Comparison of ENCODE assay signal across 18 cellular contexts in genomic region chr5:160466121-160466520, GRCh38. TPM values are rescaled to one million over a fixed set of nuclear protein-coding genes. Genes with fewer than 3 reads are reported as not detected.
DNase-seq lines count a peak whose midpoint lies in the region; ATAC-seq and TF ChIP-seq lines count a peak whose summit lies in the region.
"Had no signal": no experiment of that assay in that cellular context is flagged by ENCODE, and none has a peak within 500 bp of the region (broad histone marks: within the 10 kb centered on the region; RNA-seq: fewer than 3 reads in every experiment).

No MANE protein-coding gene starts in this region.

- H3K9me3 ChIP-seq in Loucy (ENCODE audit: insufficient read depth, low read depth, low read length) = no peaks in the 10 kb centered on the region
- H3K9me3 ChIP-seq: psoas muscle had no signal

- H3K27me3 Mint-ChIP-seq in Calu3 (ENCODE audit: unreplicated experiment) (no peaks in the 10 kb centered on the region), natural killer cell (ENCODE audit: low read depth in 2 of 2) (no peaks in the 10 kb centered on the region), HFFc6 (ENCODE audit: insufficient read depth) (no peaks in the 10 kb centered on the region; the same call in 1 of the 2 replicates)
- no peaks in the 10 kb centered on the region for H3K27me3 Mint-ChIP-seq in activated T-helper 2 cell treated with anti-CD3 and anti-CD28 coated beads, Interferon-gamma antibody, Interleukin-2, Interleukin-4, amounts not matched to agents 10 μg/mL and 5 μg/mL and 100 μg/mL, durations not matched to agents 14 hours and 24 hours and 36 hours (ENCODE audit: low read depth)
- H3K27me3 Mint-ChIP-seq: activated naive CD4-positive, alpha-beta T cell treated with anti-CD3 and anti-CD28 coated beads, Interleukin-2, amount 50 U/mL, for 24 hours; effector memory CD8-positive, alpha-beta T cell; stimulated activated naive B cell treated with anti-CD40 and anti-IgM and Interleukin-4, amounts not matched to agents 10 μg/mL and 1 μg/mL and 100 μg/mL, for 72 hours had no signal

- BruUV-seq in Calu3 (replicated peaks; lab: Mats Ljungman, UMichigan) = no TSS peak

- intact Hi-C loops in Calu3 (cut with micrococcal nuclease; ENCODE audit: unreplicated experiment) = loop anchor here (2.0 to 5.0 kb wide), 2 partner anchors 27 to 44 kb away; partner anchors contain the start of gene PTTG1
- intact Hi-C loops in activated T-helper 2 cell treated with anti-CD3 and anti-CD28 coated beads, Interferon-gamma antibody, Interleukin-2, Interleukin-4, amounts not matched to agents 10 μg/mL and 5 μg/mL and 100 μg/mL, durations not matched to agents 14 hours and 24 hours and 36 hours (cut with micrococcal nuclease) = no loop called here
- intact Hi-C loops in natural killer cell (cut with micrococcal nuclease) = no loop called here

- no peak overlapping the region for H2AFZ ChIP-seq in Loucy (ENCODE audit: low read length)

- peaks cover 3% of the 10 kb centered on the region; the same call in 1 of the 2 replicates for H3F3A ChIP-seq in Loucy (ENCODE audit: low read depth)

- peak overlapping the region; percentile 44 for H3K4me3 ChIP-seq in Loucy (ENCODE audit: low read length, poor library complexity, severe bottlenecking)
- H3K4me3 ChIP-seq: psoas muscle had no signal

- peak overlapping the region; percentile 76 for H3K9ac ChIP-seq in Loucy (ENCODE audit: low read depth, low read length, poor library complexity, severe bottlenecking)

- H3K9me3 Mint-ChIP-seq in Calu3 (ENCODE audit: low read depth, unreplicated experiment) (no peaks in the 10 kb centered on the region), natural killer cell (no peaks in the 10 kb centered on the region), HFFc6 (no peaks in the 10 kb centered on the region)
- H3K9me3 Mint-ChIP-seq in activated T-helper 2 cell treated with anti-CD3 and anti-CD28 coated beads, Interferon-gamma antibody, Interleukin-2, Interleukin-4, amounts not matched to agents 10 μg/mL and 5 μg/mL and 100 μg/mL, durations not matched to agents 14 hours and 24 hours and 36 hours = no peaks in the 10 kb centered on the region
- H3K9me3 Mint-ChIP-seq: activated naive CD4-positive, alpha-beta T cell treated with anti-CD3 and anti-CD28 coated beads, Interleukin-2, amount 50 U/mL, for 24 hours; CD8-positive, alpha-beta memory T cell; effector memory CD8-positive, alpha-beta T cell; stimulated activated naive B cell treated with anti-CD40 and anti-IgM and Interleukin-4, amounts not matched to agents 10 μg/mL and 1 μg/mL and 100 μg/mL, for 72 hours had no signal

- no peak for DNase-seq in Calu3
- no peak for DNase-seq in activated T-helper 2 cell treated with anti-CD3 and anti-CD28 coated beads, Interferon-gamma antibody, Interleukin-2, Interleukin-4, amounts not matched to agents 10 μg/mL and 5 μg/mL and 100 μg/mL, durations not matched to agents 14 hours and 24 hours and 36 hours (ENCODE audit: low spot score)
- DNase-seq in natural killer cell = no peak
- no peak for DNase-seq in HFFc6
- DNase-seq in NCI-H187 treated with DMSO at 0.1 percent for 48 hours (lab: John Stamatoyannopoulos, UW) = no peak
- DNase-seq: activated CD8-positive, alpha-beta memory T cell treated with anti-CD3 and anti-CD28 coated beads for 24 hours; CD8-positive, alpha-beta memory T cell; effector memory CD8-positive, alpha-beta T cell; NCI-H1092 treated with DMSO at 0.1 percent for 48 hours; NCI-H2029; psoas muscle; stimulated activated CD4-positive, alpha-beta T cell treated with anti-CD3 and anti-CD28 coated beads, Interleukin-1b, Interleukin-23, amount 100 ng/mL, for 48 hours; stimulated activated naive B cell treated with anti-CD40 and anti-IgM and Interleukin-4, amounts not matched to agents 10 μg/mL and 1 μg/mL and 100 μg/mL, for 72 hours had no signal

- H3K36me3 ChIP-seq in Loucy (ENCODE audit: insufficient read depth, low read length) = no peaks in the 10 kb centered on the region

- TF ChIP-seq CTCF in Calu3 (IDR thresholded peaks at IDR 0.05; ENCODE audit: unreplicated experiment) (no peak), Loucy (conservative IDR thresholded peaks at IDR 0.05; ENCODE audit: low read length) (no peak), natural killer cell (IDR thresholded peaks at IDR 0.05) (no peak), HFFc6 (IDR thresholded peaks at IDR 0.05) (no peak)

- ATAC-seq in natural killer cell (no peak), HG02884 (IDR thresholded peaks at IDR 0.05; ENCODE audit: unreplicated experiment) (no peak)
- ATAC-seq: activated CD4-positive, CD25-positive, alpha-beta regulatory T cell treated with anti-CD3 and anti-CD28 coated beads, Interleukin-2, amount 50 U/mL, for 24 hours; effector memory CD8-positive, alpha-beta T cell; psoas muscle; SK-N-SH treated with all-trans-retinoic acid at 6 μM for 48 hours; stimulated activated naive B cell treated with anti-CD40 and anti-IgM and Interleukin-4, amounts not matched to agents 10 μg/mL and 1 μg/mL and 100 μg/mL, for 72 hours had no signal

- H3K27me3 ChIP-seq in Loucy (ENCODE audit: insufficient read depth, low read length, poor library complexity, severe bottlenecking) = no peaks in the 10 kb centered on the region

- CTCF ChIA-PET in Calu3 (lab: Charles Lee) = interaction anchor here (2.9 kb wide), 1 partner anchor 27 kb away, joined by 51 read pairs; no protein-coding TSS in a partner anchor

- H3K4me1 ChIP-seq in Loucy (ENCODE audit: insufficient read depth, low read length, poor library complexity, severe bottlenecking) = peaks cover 42% of the 10 kb centered on the region

- H3K79me2 ChIP-seq in Loucy (ENCODE audit: insufficient read depth, low read length) = peaks cover 29% of the 10 kb centered on the region

- peak overlapping the region; percentile 59 for H3K4me2 ChIP-seq in Loucy (ENCODE audit: low read depth, low read length, poor library complexity, severe bottlenecking)

- H3K27ac Mint-ChIP-seq in Calu3 (ENCODE audit: unreplicated experiment) (peak overlapping the region; percentile 95), natural killer cell (peak overlapping the region; percentile 89 to 92), HFFc6 (no peak overlapping the region; the same call in 1 of the 2 replicates)
- H3K27ac Mint-ChIP-seq in activated T-helper 2 cell treated with anti-CD3 and anti-CD28 coated beads, Interferon-gamma antibody, Interleukin-2, Interleukin-4, amounts not matched to agents 10 μg/mL and 5 μg/mL and 100 μg/mL, durations not matched to agents 14 hours and 24 hours and 36 hours = peak overlapping the region; percentile 46

- H3K36me3 Mint-ChIP-seq in Calu3 (ENCODE audit: insufficient read depth, unreplicated experiment) (peaks cover 49% of the 10 kb centered on the region), natural killer cell (no peaks in the 10 kb centered on the region), HFFc6 (ENCODE audit: low read depth) (no peaks in the 10 kb centered on the region)
- peaks cover 24% of the 10 kb centered on the region for H3K36me3 Mint-ChIP-seq in activated T-helper 2 cell treated with anti-CD3 and anti-CD28 coated beads, Interferon-gamma antibody, Interleukin-2, Interleukin-4, amounts not matched to agents 10 μg/mL and 5 μg/mL and 100 μg/mL, durations not matched to agents 14 hours and 24 hours and 36 hours (ENCODE audit: low read depth)
- H3K36me3 Mint-ChIP-seq: activated naive CD4-positive, alpha-beta T cell treated with anti-CD3 and anti-CD28 coated beads, Interleukin-2, amount 50 U/mL, for 24 hours had no signal

- H4K20me1 ChIP-seq in Loucy (ENCODE audit: insufficient read depth, low read length, poor library complexity, severe bottlenecking) = no peaks in the 10 kb centered on the region

- H3K4me3 Mint-ChIP-seq in Calu3 (ENCODE audit: low read depth, unreplicated experiment) (no peak overlapping the region), natural killer cell (no peak overlapping the region), HFFc6 (no peak overlapping the region)
- peak overlapping the region; percentile 17 for H3K4me3 Mint-ChIP-seq in activated T-helper 2 cell treated with anti-CD3 and anti-CD28 coated beads, Interferon-gamma antibody, Interleukin-2, Interleukin-4, amounts not matched to agents 10 μg/mL and 5 μg/mL and 100 μg/mL, durations not matched to agents 14 hours and 24 hours and 36 hours (ENCODE audit: low read depth)

- H3K9me2 ChIP-seq in Loucy (replicated peaks; ENCODE audit: low read depth, low read length) = no peaks in the 10 kb centered on the region

- H3K4me1 Mint-ChIP-seq in Calu3 (ENCODE audit: low read depth, unreplicated experiment) = peaks cover 70% of the 10 kb centered on the region
- peaks cover 60% of the 10 kb centered on the region for H3K4me1 Mint-ChIP-seq in activated T-helper 2 cell treated with anti-CD3 and anti-CD28 coated beads, Interferon-gamma antibody, Interleukin-2, Interleukin-4, amounts not matched to agents 10 μg/mL and 5 μg/mL and 100 μg/mL, durations not matched to agents 14 hours and 24 hours and 36 hours (ENCODE audit: low read depth)
- peaks cover 47 to 50% of the 10 kb centered on the region in 2 donors for H3K4me1 Mint-ChIP-seq in natural killer cell
- H3K4me1 Mint-ChIP-seq in HFFc6 (ENCODE audit: low read depth) = peaks cover 83% of the 10 kb centered on the region

RNA-seq across cellular contexts. Expression of gene PTTG1, which starts 44.5 kb away (rescaled TPM):
- total RNA-seq in Calu3 (2022) (144 and 184 TPM in 2 replicates), natural killer cell (10 to 100 TPM; 11.7 to 14.8 (median 12.1) TPM)
- total RNA-seq in activated T-helper 2 cell treated with anti-CD3 and anti-CD28 coated beads, Interferon-gamma antibody, Interleukin-2, Interleukin-4, amounts not matched to agents 10 μg/mL and 5 μg/mL and 100 μg/mL, durations not matched to agents 14 hours and 24 hours and 36 hours = 142 and 146 TPM in 2 replicates
- total RNA-seq in HFFc6 (2021; fragmentation: NEBNext Ultra II Directional; extraction: Animal tissue kit (Norgen Biotek cat#: 25700)) = 100 to 1,000 TPM in 5 of 6 experiments, 10 to 100 TPM in 1; 83.4 to 213 (median 194) TPM

RNA-seq across cellular contexts. Expression of gene SLU7, which starts 47.2 kb away (rescaled TPM):
- 62.8 and 71.2 TPM in 2 replicates for total RNA-seq in Calu3 (2022)
- 41.3 and 44.3 TPM in 2 replicates for total RNA-seq in activated T-helper 2 cell treated with anti-CD3 and anti-CD28 coated beads, Interferon-gamma antibody, Interleukin-2, Interleukin-4, amounts not matched to agents 10 μg/mL and 5 μg/mL and 100 μg/mL, durations not matched to agents 14 hours and 24 hours and 36 hours
- 100 to 1,000 TPM; 114 to 143 (median 118) TPM for total RNA-seq in natural killer cell
- total RNA-seq in HFFc6 (2021; fragmentation: NEBNext Ultra II Directional; extraction: Animal tissue kit (Norgen Biotek cat#: 25700)) = 10 to 100 TPM; 32.1 to 47.3 (median 42.1) TPM
